In genomic region chr16:64952177-64952576, GRCh38 we compare ENCODE assay signal across 1 cellular context.
TF ChIP-seq lines count a peak whose summit lies in the region.

No MANE protein-coding gene starts in this region.

TF ChIP-seq in GM12878, 131 proteins besides CTCF, POLR2A, EP300 and RAD21 (continued from another document):
- TF ChIP-seq REST (IDR thresholded peaks at IDR 0.05; ENCODE audit: low read depth, low read length) (no peak), ZNF687 (IDR thresholded peaks at IDR 0.05) (peak; percentile 28), KDM1A (IDR thresholded peaks at IDR 0.05; ENCODE audit: borderline replicate concordance) (no peak), IKZF1 (conservative IDR thresholded peaks at IDR 0.05) (peak; percentile 67), IKZF2 (IDR thresholded peaks at IDR 0.05) (peak; percentile 41 to 53; a peak in 1 of 4 replicates), TARDBP (IDR thresholded peaks at IDR 0.05; ENCODE audit: borderline replicate concordance) (no peak), NR2C1 (IDR thresholded peaks at IDR 0.05) (peak; percentile 34; the same call in 1 of the 2 replicates), RB1 (IDR thresholded peaks at IDR 0.05; ENCODE audit: borderline replicate concordance) (no peak), USF2 (IDR thresholded peaks at IDR 0.05; ENCODE audit: borderline replicate concordance, low read depth, low read length) (no peak), JUNB (IDR thresholded peaks at IDR 0.05) (peak; percentile 27; the same call in 1 of the 2 replicates), PAX8 (IDR thresholded peaks at IDR 0.05) (no peak)
- TF ChIP-seq, protein P1, sequence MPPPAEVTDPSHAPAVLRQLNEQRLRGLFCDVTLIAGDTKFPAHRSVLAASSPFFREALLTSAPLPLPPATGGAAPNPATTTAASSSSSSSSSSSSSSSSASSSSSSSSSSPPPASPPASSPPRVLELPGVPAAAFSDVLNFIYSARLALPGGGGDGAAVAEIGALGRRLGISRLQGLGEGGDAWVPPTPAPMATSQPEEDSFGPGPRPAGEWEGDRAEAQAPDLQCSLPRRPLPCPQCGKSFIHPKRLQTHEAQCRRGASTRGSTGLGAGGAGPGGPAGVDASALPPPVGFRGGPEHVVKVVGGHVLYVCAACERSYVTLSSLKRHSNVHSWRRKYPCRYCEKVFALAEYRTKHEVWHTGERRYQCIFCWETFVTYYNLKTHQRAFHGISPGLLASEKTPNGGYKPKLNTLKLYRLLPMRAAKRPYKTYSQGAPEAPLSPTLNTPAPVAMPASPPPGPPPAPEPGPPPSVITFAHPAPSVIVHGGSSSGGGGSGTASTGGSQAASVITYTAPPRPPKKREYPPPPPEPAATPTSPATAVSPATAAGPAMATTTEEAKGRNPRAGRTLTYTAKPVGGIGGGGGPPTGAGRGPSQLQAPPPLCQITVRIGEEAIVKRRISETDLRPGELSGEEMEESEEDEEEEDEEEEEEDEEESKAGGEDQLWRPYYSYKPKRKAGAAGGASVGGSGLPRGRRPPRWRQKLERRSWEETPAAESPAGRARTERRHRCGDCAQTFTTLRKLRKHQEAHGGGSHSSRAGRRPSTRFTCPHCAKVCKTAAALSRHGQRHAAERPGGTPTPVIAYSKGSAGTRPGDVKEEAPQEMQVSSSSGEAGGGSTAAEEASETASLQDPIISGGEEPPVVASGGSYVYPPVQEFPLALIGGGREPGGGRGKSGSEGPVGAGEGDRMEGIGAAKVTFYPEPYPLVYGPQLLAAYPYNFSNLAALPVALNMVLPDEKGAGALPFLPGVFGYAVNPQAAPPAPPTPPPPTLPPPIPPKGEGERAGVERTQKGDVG (CRISPR knock-in tag; IDR thresholded peaks at IDR 0.05), result no peak
